17 cellular contexts compared by ENCODE assay signal in genomic region chr10:78184851-78185692, GRCh38.
"Had no signal": no experiment of that assay in that cellular context is flagged by ENCODE, and none has a peak within 500 bp of the region (broad histone marks: within the 10 kb centered on the region; RNA-seq: fewer than 3 reads in every experiment).

No MANE protein-coding gene starts in this region.

- H3K36me3 ChIP-seq: brain microvascular endothelial cell, gastroesophageal sphincter, neural progenitor cell, thyroid gland had no signal

- H3K4me1 ChIP-seq: parathyroid adenoma had no signal

- H3K79me2 ChIP-seq: parathyroid adenoma had no signal

- ATAC-seq: effector memory CD8-positive, alpha-beta T cell; stimulated activated naive B cell treated with anti-CD40 and anti-IgM and Interleukin-4, amounts not matched to agents 10 μg/mL and 1 μg/mL and 100 μg/mL, for 72 hours had no signal

- H3K27ac Mint-ChIP-seq: dendritic cell treated with granulocyte-macrophage colony-stimulating factor and Interleukin-4, amounts not matched to agents 40 ng/mL and 50 ng/mL, for 4 days; effector memory CD8-positive, alpha-beta T cell; stimulated activated naive B cell treated with anti-CD40 and anti-IgM and Interleukin-4, amounts not matched to agents 10 μg/mL and 1 μg/mL and 100 μg/mL, for 72 hours had no signal

- DNase-seq: activated CD4-positive, alpha-beta T cell treated with anti-CD3 and anti-CD28 coated beads, Interleukin-2, amount 50 U/mL, for 4 hours; activated CD4-positive, CD25-positive, alpha-beta regulatory T cell treated with anti-CD3 and anti-CD28 coated beads, Interleukin-2, amount 50 U/mL, for 72 hours; activated naive CD4-positive, alpha-beta T cell; activated naive CD8-positive, alpha-beta T cell treated with anti-CD3 and anti-CD28 coated beads, Interleukin-2, amount 10 ng/mL, durations not matched to agents 7 days and 5 days; activated T-cell treated with anti-CD3 and anti-CD28 coated beads for 4 hours; brain microvascular endothelial cell; effector memory CD8-positive, alpha-beta T cell; stimulated activated CD4-positive, alpha-beta T cell treated with anti-CD3 and anti-CD28 coated beads, Interleukin-15, amount 100 ng/mL, for 24 hours; stimulated activated CD4-positive, alpha-beta T cell treated with anti-CD3 and anti-CD28 coated beads, Interleukin-4, amount 100 ng/mL, for 1 hour; stimulated activated naive B cell treated with anti-CD40 and anti-IgM and Interleukin-4, amounts not matched to agents 10 μg/mL and 1 μg/mL and 100 μg/mL, for 72 hours; T1000 had no signal

- H3K27me3 ChIP-seq: gastroesophageal sphincter, neural progenitor cell, thyroid gland had no signal

- H3K4me3 ChIP-seq: gastroesophageal sphincter, lung, neural progenitor cell, thyroid gland had no signal

- H3K4me2 ChIP-seq: neural progenitor cell had no signal

- H3K27ac ChIP-seq: brain microvascular endothelial cell, neural progenitor cell, parathyroid adenoma, thyroid gland had no signal

- H2AFZ ChIP-seq: neural progenitor cell, parathyroid adenoma had no signal

- H3K9me3 ChIP-seq: gastroesophageal sphincter, thyroid gland had no signal

- H3K36me3 Mint-ChIP-seq: activated naive CD8-positive, alpha-beta T cell treated with anti-CD3 and anti-CD28 coated beads, Interleukin-2, amount 10 ng/mL, durations not matched to agents 7 days and 5 days; neural progenitor cell; stimulated activated naive B cell treated with anti-CD40 and anti-IgM and Interleukin-4, amounts not matched to agents 10 μg/mL and 1 μg/mL and 100 μg/mL, for 72 hours had no signal

- H3K9ac ChIP-seq: neural progenitor cell, parathyroid adenoma had no signal

- H3K4me3 Mint-ChIP-seq: activated naive CD8-positive, alpha-beta T cell treated with anti-CD3 and anti-CD28 coated beads, Interleukin-2, amount 10 ng/mL, durations not matched to agents 7 days and 5 days; dendritic cell treated with granulocyte-macrophage colony-stimulating factor and Interleukin-4, amounts not matched to agents 40 ng/mL and 50 ng/mL, for 4 days; effector memory CD8-positive, alpha-beta T cell; neural progenitor cell; stimulated activated naive B cell treated with anti-CD40 and anti-IgM and Interleukin-4, amounts not matched to agents 10 μg/mL and 1 μg/mL and 100 μg/mL, for 72 hours had no signal

- H3K4me1 Mint-ChIP-seq: stimulated activated naive B cell treated with anti-CD40 and anti-IgM and Interleukin-4, amounts not matched to agents 10 μg/mL and 1 μg/mL and 100 μg/mL, for 72 hours had no signal

- H3K9me3 Mint-ChIP-seq: activated naive CD8-positive, alpha-beta T cell treated with anti-CD3 and anti-CD28 coated beads, Interleukin-2, amount 10 ng/mL, durations not matched to agents 7 days and 5 days; dendritic cell treated with granulocyte-macrophage colony-stimulating factor and Interleukin-4, amounts not matched to agents 40 ng/mL and 50 ng/mL, for 4 days; effector memory CD8-positive, alpha-beta T cell; neural progenitor cell; stimulated activated naive B cell treated with anti-CD40 and anti-IgM and Interleukin-4, amounts not matched to agents 10 μg/mL and 1 μg/mL and 100 μg/mL, for 72 hours had no signal
